28 cellular contexts compared by ENCODE assay signal in the genomic region with DNA sequence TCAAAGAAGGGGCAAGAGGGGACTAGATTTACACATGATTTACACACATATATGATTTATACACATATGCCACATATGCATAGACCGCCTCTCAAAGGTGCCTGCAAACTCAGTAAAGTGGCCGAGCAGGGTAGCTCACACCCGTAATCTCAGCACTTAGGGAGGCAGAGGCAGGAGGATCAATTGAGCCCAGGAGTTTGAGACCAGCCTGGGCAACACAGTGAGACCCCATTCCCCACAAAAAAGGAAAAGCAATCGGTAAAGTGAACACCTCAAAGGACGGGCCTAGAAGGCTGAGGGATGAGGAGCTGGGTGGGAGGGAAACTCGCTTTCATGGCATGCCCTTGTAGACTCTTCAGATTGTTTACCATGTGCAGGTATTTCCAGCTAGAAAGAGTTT.
"Had no signal": no experiment of that assay in that cellular context is flagged by ENCODE, and none has a peak within 500 bp of the region (broad histone marks: within the 10 kb centered on the region; RNA-seq: fewer than 3 reads in every experiment).

No MANE protein-coding gene starts in this region.

- H3K4me3 Mint-ChIP-seq: activated CD4-positive, alpha-beta memory T cell treated with anti-CD3 and anti-CD28 coated beads, Interleukin-2, amount 10 ng/mL, durations not matched to agents 7 days and 5 days; activated CD4-positive, alpha-beta T cell treated with anti-CD3 and anti-CD28 coated beads for 36 hours; activated CD4-positive, alpha-beta T cell treated with anti-CD3 and anti-CD28 coated beads, Interleukin-2, amount 10 ng/mL, durations not matched to agents 24 days and 14 days; activated naive CD4-positive, alpha-beta T cell treated with anti-CD3 and anti-CD28 coated beads, Interleukin-2, amount 10 ng/mL, durations not matched to agents 7 days and 5 days; activated naive CD8-positive, alpha-beta T cell treated with anti-CD3 and anti-CD28 coated beads, Interleukin-2, amount 10 ng/mL, durations not matched to agents 7 days and 5 days; T-cell; T-helper 1 cell treated with Interleukin-12 subunit alpha and Interleukin-12 subunit beta and Interleukin-4 antibody, amounts not matched to agents 30 μg/mL and 1 μg/mL, for 36 hours; T-helper 2 cell treated with Interferon-gamma antibody and Interleukin-4, amounts not matched to agents 5 μg/mL and 100 μg/mL, for 36 hours had no signal

- FAIRE-seq: endometrium, frontal cortex had no signal

- H3K27ac ChIP-seq: ascending aorta, breast epithelium, cardiac muscle cell, colonic mucosa, WERI-Rb-1 had no signal

- DNase-seq: activated CD4-positive, alpha-beta memory T cell treated with anti-CD3 and anti-CD28 coated beads, Interleukin-2, amount 10 ng/mL, durations not matched to agents 7 days and 5 days; activated CD4-positive, alpha-beta T cell treated with anti-CD3 and anti-CD28 coated beads for 36 hours; activated CD4-positive, alpha-beta T cell treated with anti-CD3 and anti-CD28 coated beads, Interleukin-2, amount 10 ng/mL, durations not matched to agents 24 days and 14 days; activated CD4-positive, alpha-beta T cell treated with anti-CD3 and anti-CD28 coated beads, Interleukin-2, amount 50 U/mL, for 4 hours; activated CD4-positive, CD25-positive, alpha-beta regulatory T cell; activated gamma-delta T cell; activated naive CD4-positive, alpha-beta T cell; activated naive CD4-positive, alpha-beta T cell treated with anti-CD3 and anti-CD28 coated beads, Interleukin-2, amount 10 ng/mL, durations not matched to agents 7 days and 5 days; activated naive CD8-positive, alpha-beta T cell treated with anti-CD3 and anti-CD28 coated beads, Interleukin-2, amount 10 ng/mL, durations not matched to agents 7 days and 5 days; activated T-cell treated with anti-CD3 and anti-CD28 coated beads, Interleukin-2, amount 50 U/mL, for 48 hours; central memory CD4-positive, alpha-beta T cell; colonic mucosa; effector CD8-positive, alpha-beta T cell; foreskin fibroblast; head of caudate nucleus; T-cell; T1000; WERI-Rb-1 had no signal

- H3K4me3 ChIP-seq: ascending aorta, breast epithelium, cardiac muscle cell, colonic mucosa had no signal

- H3K27me3 ChIP-seq: ascending aorta, breast epithelium, cardiac muscle cell, colonic mucosa had no signal

- H3K4me1 ChIP-seq: breast epithelium, colonic mucosa had no signal

- H3K27ac Mint-ChIP-seq: activated CD4-positive, alpha-beta memory T cell treated with anti-CD3 and anti-CD28 coated beads, Interleukin-2, amount 10 ng/mL, durations not matched to agents 7 days and 5 days; activated CD4-positive, alpha-beta T cell treated with anti-CD3 and anti-CD28 coated beads for 36 hours; activated CD4-positive, alpha-beta T cell treated with anti-CD3 and anti-CD28 coated beads, Interleukin-2, amount 10 ng/mL, durations not matched to agents 24 days and 14 days; activated naive CD4-positive, alpha-beta T cell treated with anti-CD3 and anti-CD28 coated beads, Interleukin-2, amount 10 ng/mL, durations not matched to agents 7 days and 5 days; activated naive CD4-positive, alpha-beta T cell treated with anti-CD3 and anti-CD28 coated beads, Interleukin-2, amount 50 U/mL, for 72 hours; activated naive CD8-positive, alpha-beta T cell treated with anti-CD3 and anti-CD28 coated beads, Interleukin-2, amount 10 ng/mL, durations not matched to agents 7 days and 5 days; brain; T-cell; T-helper 1 cell treated with Interleukin-12 subunit alpha and Interleukin-12 subunit beta and Interleukin-4 antibody, amounts not matched to agents 30 μg/mL and 1 μg/mL, for 36 hours; T-helper 2 cell treated with Interferon-gamma antibody and Interleukin-4, amounts not matched to agents 5 μg/mL and 100 μg/mL, for 36 hours had no signal

- H3K9me3 Mint-ChIP-seq: activated CD4-positive, alpha-beta memory T cell treated with anti-CD3 and anti-CD28 coated beads, Interleukin-2, amount 10 ng/mL, durations not matched to agents 7 days and 5 days; activated CD4-positive, alpha-beta T cell treated with anti-CD3 and anti-CD28 coated beads, Interleukin-2, amount 10 ng/mL, durations not matched to agents 24 days and 14 days; activated naive CD4-positive, alpha-beta T cell treated with anti-CD3 and anti-CD28 coated beads, Interleukin-2, amount 10 ng/mL, durations not matched to agents 7 days and 5 days; activated naive CD4-positive, alpha-beta T cell treated with anti-CD3 and anti-CD28 coated beads, Interleukin-2, amount 50 U/mL, for 72 hours; activated naive CD8-positive, alpha-beta T cell treated with anti-CD3 and anti-CD28 coated beads, Interleukin-2, amount 10 ng/mL, durations not matched to agents 7 days and 5 days; brain; T-cell; T-helper 1 cell treated with Interleukin-12 subunit alpha and Interleukin-12 subunit beta and Interleukin-4 antibody, amounts not matched to agents 30 μg/mL and 1 μg/mL, for 36 hours; T-helper 2 cell treated with Interferon-gamma antibody and Interleukin-4, amounts not matched to agents 5 μg/mL and 100 μg/mL, for 36 hours had no signal

- H3K9me3 ChIP-seq: ascending aorta, breast epithelium, colonic mucosa had no signal

- H3K27me3 Mint-ChIP-seq: activated CD4-positive, alpha-beta memory T cell treated with anti-CD3 and anti-CD28 coated beads, Interleukin-2, amount 10 ng/mL, durations not matched to agents 7 days and 5 days; activated CD4-positive, alpha-beta T cell treated with anti-CD3 and anti-CD28 coated beads for 36 hours; activated CD4-positive, alpha-beta T cell treated with anti-CD3 and anti-CD28 coated beads, Interleukin-2, amount 10 ng/mL, durations not matched to agents 24 days and 14 days; activated naive CD4-positive, alpha-beta T cell treated with anti-CD3 and anti-CD28 coated beads, Interleukin-2, amount 10 ng/mL, durations not matched to agents 7 days and 5 days; activated naive CD8-positive, alpha-beta T cell treated with anti-CD3 and anti-CD28 coated beads, Interleukin-2, amount 10 ng/mL, durations not matched to agents 7 days and 5 days; T-cell had no signal

- H3K36me3 ChIP-seq: breast epithelium, colonic mucosa had no signal

- ATAC-seq: activated CD4-positive, alpha-beta T cell treated with anti-CD3 and anti-CD28 coated beads for 36 hours; activated naive CD4-positive, alpha-beta T cell treated with anti-CD3 and anti-CD28 coated beads, Interleukin-2, amount 50 U/mL, for 72 hours; esophagus mucosa; T-cell had no signal
